ENCODE assay signal across 17 cellular contexts in genomic region chr9:94443039-94443722, GRCh38.
DNase-seq lines count a peak whose midpoint lies in the region; ATAC-seq and TF ChIP-seq lines count a peak whose summit lies in the region.
"Had no signal": no experiment of that assay in that cellular context is flagged by ENCODE, and none has a peak within 500 bp of the region (broad histone marks: within the 10 kb centered on the region; RNA-seq: fewer than 3 reads in every experiment).

No MANE protein-coding gene starts in this region.

- no peak overlapping the region for H3K9ac ChIP-seq in GM23248
- H3K9ac ChIP-seq: SK-N-SH had no signal

- POLR2A ChIA-PET in WTC11 (lab: Charles Lee): no interaction called here

- ATAC-seq in WTC11 (no peak), left lung (peak; percentile 60), HG02970 (IDR thresholded peaks at IDR 0.05; ENCODE audit: low FRiP score, unreplicated experiment) (no peak), upper lobe of right lung (no peak), GM19463 (IDR thresholded peaks at IDR 0.05; ENCODE audit: unreplicated experiment) (no peak)

- H3K79me2 ChIP-seq in GM23248 (ENCODE audit: insufficient read depth): no peaks in the 10 kb centered on the region; the same call in 1 of the 2 replicates

- TF ChIP-seq CTCF in WTC11 (IDR thresholded peaks at IDR 0.05): no peak
- no peak for TF ChIP-seq CTCF in left lung (IDR thresholded peaks at IDR 0.05)
- no peak for TF ChIP-seq CTCF in upper lobe of right lung (IDR thresholded peaks at IDR 0.05)

- H3K4me2 ChIP-seq in GM23248 (ENCODE audit: unreplicated experiment): no peak overlapping the region
- H3K4me2 ChIP-seq: PC-9, SK-N-SH had no signal

- no peaks in the 10 kb centered on the region for H3K9me3 ChIP-seq in GM23248 (ENCODE audit: low read depth)
- H3K9me3 ChIP-seq in left lung: no peaks in the 10 kb centered on the region
- H3K9me3 ChIP-seq in upper lobe of right lung: no peaks in the 10 kb centered on the region
- H3K9me3 ChIP-seq: SK-N-SH, suprapubic skin had no signal

- intact Hi-C loops in left lung (cut with DNase I): no loop called here
- intact Hi-C loops in upper lobe of right lung (cut with DNase I): no loop called here

- WGBS in GM23248 (ENCODE audit: low coverage in 1 of 2, low lambda C conversion rate in 2 of 2, missing lambda C conversion rate in 2 of 2), 2 experiments: 66 to 70% methylated on average over 6 of the region's 6 CpGs

- CTCF ChIA-PET in WTC11 (lab: Charles Lee): no interaction called here

- no peaks in the 10 kb centered on the region for H3K9me2 ChIP-seq in GM23248 (ENCODE audit: insufficient read depth)
- H3K9me2 ChIP-seq: SK-N-SH had no signal

- H3K27ac Mint-ChIP-seq in WTC11: peak overlapping the region; percentile 80; the same call in 1 of the 2 replicates
- H3K27ac Mint-ChIP-seq: activated naive CD8-positive, alpha-beta T cell had no signal

- no peak overlapping the region for H2AFZ ChIP-seq in GM23248
- H2AFZ ChIP-seq: PC-9 had no signal

- H3K4me3 Mint-ChIP-seq in WTC11: no peak overlapping the region
- H3K4me3 Mint-ChIP-seq: activated naive CD8-positive, alpha-beta T cell had no signal

- peaks cover 33% of the 10 kb centered on the region for H3K36me3 Mint-ChIP-seq in WTC11

- DNase-seq in GM23248: peak; percentile 5
- DNase-seq in NCI-H187 (lab: John Stamatoyannopoulos, UW): peak; percentile 49 to 55
- DNase-seq in WTC11 (ENCODE audit: low spot score): no peak
- DNase-seq in left lung: no peak
- no peak for DNase-seq in upper lobe of right lung
- DNase-seq in cortex of kidney (lab: John Stamatoyannopoulos, UW): no peak
- DNase-seq: AML-193; IMR-90; kidney; NCI-H524 treated with DMSO at 0.1 percent for 48 hours; PC-9; SK-N-SH; stimulated activated CD4-positive, alpha-beta T cell treated with anti-CD3 and anti-CD28 coated beads, Interleukin-4, amount 100 ng/mL, for 1 hour had no signal

- H3K27me3 ChIP-seq in GM23248 (replicated peaks; ENCODE audit: insufficient read depth): no peaks in the 10 kb centered on the region
- H3K27me3 ChIP-seq in left lung: no peaks in the 10 kb centered on the region
- H3K27me3 ChIP-seq in upper lobe of right lung: no peaks in the 10 kb centered on the region
- H3K27me3 ChIP-seq: suprapubic skin had no signal

- no peaks in the 10 kb centered on the region for H3F3A ChIP-seq in GM23248 (ENCODE audit: insufficient read depth)

- no peak overlapping the region for H3K27ac ChIP-seq in GM23248
- H3K27ac ChIP-seq in left lung: no peak overlapping the region
- no peak overlapping the region for H3K27ac ChIP-seq in upper lobe of right lung
- H3K27ac ChIP-seq: PC-9, suprapubic skin had no signal

- H4K20me1 ChIP-seq in GM23248 (ENCODE audit: insufficient read depth): no peaks in the 10 kb centered on the region

- peaks cover 23% of the 10 kb centered on the region for H3K4me1 Mint-ChIP-seq in WTC11

- H3K4me1 ChIP-seq in GM23248 (ENCODE audit: insufficient read depth): no peaks in the 10 kb centered on the region
- H3K4me1 ChIP-seq in left lung: no peaks in the 10 kb centered on the region
- no peaks in the 10 kb centered on the region for H3K4me1 ChIP-seq in upper lobe of right lung
- H3K4me1 ChIP-seq: suprapubic skin had no signal

- H3K36me3 ChIP-seq in GM23248 (ENCODE audit: low read depth) (peaks cover 12% of the 10 kb centered on the region), left lung (peaks cover 0 to 60% of the 10 kb centered on the region in 2 donors), upper lobe of right lung (peaks cover 23% of the 10 kb centered on the region)

- no peaks in the 10 kb centered on the region for H3K27me3 Mint-ChIP-seq in WTC11 (ENCODE audit: low read depth)
- H3K27me3 Mint-ChIP-seq: activated naive CD8-positive, alpha-beta T cell had no signal

- H3K9me3 Mint-ChIP-seq in WTC11: no peaks in the 10 kb centered on the region

- no peak overlapping the region for H3K4me3 ChIP-seq in GM23248
- H3K4me3 ChIP-seq in left lung: no peak overlapping the region
- H3K4me3 ChIP-seq in upper lobe of right lung: no peak overlapping the region
- H3K4me3 ChIP-seq: PC-9, suprapubic skin had no signal

- in situ Hi-C loops in GM23248 (cut with MboI): no loop called here

TF ChIP-seq in WTC11, 78 proteins besides CTCF, POLR2A, EP300 and RAD21:
- TF ChIP-seq MLX (CRISPR knock-in tag; IDR thresholded peaks at IDR 0.05): no peak
TF ChIP-seq in WTC11: peak in this region for 0.

Comparison
In these comparisons a context has a peak if more than half of its experiments do, and no peak if none do; other contexts are left out.
1. DNase-seq: peak in GM23248 (single experiment) and NCI-H187 (2 of 2); none in WTC11 (single experiment), left lung (0 of 2), upper lobe of right lung (single experiment) and cortex of kidney (single experiment).